ENCODE assay signal across 1 cellular context in the genomic region with DNA sequence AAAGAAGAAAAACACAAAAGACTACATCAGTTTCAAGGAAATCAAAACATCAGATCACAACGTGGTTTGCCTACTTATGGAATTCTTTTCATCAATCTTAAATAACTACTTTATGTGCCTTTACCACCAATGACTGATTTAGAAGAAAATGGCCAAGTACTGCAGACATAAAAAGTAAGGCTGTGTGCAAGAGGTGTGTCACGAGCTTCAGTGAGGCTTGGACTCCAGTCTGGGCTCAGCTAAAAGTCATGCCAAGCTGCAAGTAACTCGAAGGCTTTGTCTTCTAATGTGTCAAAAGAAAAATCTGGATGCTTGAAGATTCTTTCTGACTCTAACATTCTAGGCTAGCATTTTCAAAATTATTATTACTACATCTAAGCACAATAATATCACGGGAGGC.
TF ChIP-seq lines count a peak whose summit lies in the region.

No MANE protein-coding gene starts in this region.

TF ChIP-seq in IMR-90, 13 proteins besides CTCF, POLR2A, EP300 and RAD21 (continued from another document):
- TF ChIP-seq, protein P1, sequence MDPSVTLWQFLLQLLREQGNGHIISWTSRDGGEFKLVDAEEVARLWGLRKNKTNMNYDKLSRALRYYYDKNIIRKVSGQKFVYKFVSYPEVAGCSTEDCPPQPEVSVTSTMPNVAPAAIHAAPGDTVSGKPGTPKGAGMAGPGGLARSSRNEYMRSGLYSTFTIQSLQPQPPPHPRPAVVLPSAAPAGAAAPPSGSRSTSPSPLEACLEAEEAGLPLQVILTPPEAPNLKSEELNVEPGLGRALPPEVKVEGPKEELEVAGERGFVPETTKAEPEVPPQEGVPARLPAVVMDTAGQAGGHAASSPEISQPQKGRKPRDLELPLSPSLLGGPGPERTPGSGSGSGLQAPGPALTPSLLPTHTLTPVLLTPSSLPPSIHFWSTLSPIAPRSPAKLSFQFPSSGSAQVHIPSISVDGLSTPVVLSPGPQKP (IDR thresholded peaks at IDR 0.05; ENCODE audit: borderline replicate concordance, low read depth, low read length): no peak
- TF ChIP-seq CHD1 (IDR thresholded peaks at IDR 0.05; ENCODE audit: low read depth, low read length): no peak
- TF ChIP-seq, protein P2, sequence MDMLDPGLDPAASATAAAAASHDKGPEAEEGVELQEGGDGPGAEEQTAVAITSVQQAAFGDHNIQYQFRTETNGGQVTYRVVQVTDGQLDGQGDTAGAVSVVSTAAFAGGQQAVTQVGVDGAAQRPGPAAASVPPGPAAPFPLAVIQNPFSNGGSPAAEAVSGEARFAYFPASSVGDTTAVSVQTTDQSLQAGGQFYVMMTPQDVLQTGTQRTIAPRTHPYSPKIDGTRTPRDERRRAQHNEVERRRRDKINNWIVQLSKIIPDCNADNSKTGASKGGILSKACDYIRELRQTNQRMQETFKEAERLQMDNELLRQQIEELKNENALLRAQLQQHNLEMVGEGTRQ (IDR thresholded peaks at IDR 0.05; ENCODE audit: low read depth, low read length): no peak
- no peak for TF ChIP-seq FOS (IDR thresholded peaks at IDR 0.05; ENCODE audit: low read depth, low read length)
- TF ChIP-seq CEBPB (IDR thresholded peaks at IDR 0.05; ENCODE audit: low read depth, low read length): no peak
- no peak for TF ChIP-seq SMC3 (IDR thresholded peaks at IDR 0.05; ENCODE audit: low read depth, low read length)
- TF ChIP-seq MXI1 (IDR thresholded peaks at IDR 0.05; ENCODE audit: borderline replicate concordance, low read depth, low read length): no peak
